In the genomic region with DNA sequence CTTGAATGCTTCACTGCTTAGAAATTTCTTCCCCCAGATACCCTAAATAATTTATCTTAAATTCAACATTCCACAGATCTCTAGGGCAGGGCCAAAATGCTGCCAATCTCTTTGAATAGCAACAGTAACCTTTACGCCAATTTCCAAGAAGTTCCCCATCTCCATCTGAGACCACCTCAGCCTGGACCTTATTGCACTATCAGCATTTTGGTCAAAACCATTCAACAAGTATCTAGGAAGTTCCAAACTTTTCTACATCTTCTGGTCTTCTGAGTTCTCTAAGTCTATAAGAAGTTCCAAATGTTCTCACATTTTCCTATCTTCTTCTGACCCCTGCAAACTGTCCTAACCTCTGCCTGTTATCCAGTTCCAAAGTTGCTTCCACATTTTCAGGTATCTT, we compare ENCODE assay signal across 6 cellular contexts.
"Had no signal": no experiment of that assay in that cellular context is flagged by ENCODE, and none has a peak within 500 bp of the region (broad histone marks: within the 10 kb centered on the region; RNA-seq: fewer than 3 reads in every experiment).

No MANE protein-coding gene starts in this region.

- H3K4me3 ChIP-seq: K562 had no signal

- H3K4me2 ChIP-seq: KMS-11 had no signal

- FAIRE-seq: HTR-8/SVneo, K562 had no signal

- H3K9ac ChIP-seq: KMS-11 had no signal

- DNase-seq: KBM-7, KG1 had no signal

- H3K27ac ChIP-seq: HL-60, KMS-11 had no signal

- ATAC-seq: K562 had no signal
